Comparison of ENCODE assay signal across 7 cellular contexts in the genomic region with DNA sequence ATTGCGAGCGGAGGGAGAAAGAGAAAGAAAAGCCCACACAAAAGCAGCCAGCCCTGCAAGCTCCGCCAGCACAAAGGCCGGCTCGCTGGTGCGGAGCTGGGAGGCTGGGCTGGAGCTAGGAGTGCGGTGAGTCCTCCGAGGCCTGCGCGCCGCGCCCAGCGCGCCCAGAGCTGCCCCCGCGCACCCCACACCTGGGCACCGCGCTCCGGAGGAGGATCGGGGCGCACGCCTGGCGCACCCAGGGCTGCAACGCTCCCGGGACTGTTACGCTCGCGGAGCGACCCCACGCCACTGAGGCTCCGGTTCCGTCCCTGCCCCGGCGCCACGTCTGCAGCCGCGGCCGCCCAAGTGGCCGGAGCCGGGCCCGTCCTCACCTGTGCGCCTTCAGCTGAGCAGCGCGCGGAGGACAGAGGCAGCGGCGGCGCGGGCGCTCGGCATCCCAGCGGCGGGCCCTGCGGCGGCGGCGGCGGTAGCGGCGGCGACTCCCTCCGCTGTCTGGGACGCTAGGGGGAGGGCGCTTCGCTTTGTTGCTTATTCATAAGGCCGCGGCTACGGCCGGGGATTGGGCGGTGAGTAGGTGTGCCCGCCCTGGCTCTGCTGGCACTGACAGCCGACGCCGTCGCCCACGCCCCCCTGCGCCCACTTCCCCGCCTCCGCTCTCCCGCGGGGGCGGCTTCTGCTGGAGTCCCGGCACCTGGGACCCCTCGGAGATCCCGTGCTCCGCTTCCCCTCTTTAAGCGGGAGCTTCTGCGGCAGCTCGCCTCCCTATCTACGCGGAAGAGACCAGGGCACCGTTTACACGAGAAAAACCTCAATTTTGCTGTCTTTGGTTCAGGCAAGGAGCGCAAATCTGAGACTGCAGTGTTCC. TPM values are rescaled to one million over a fixed set of nuclear protein-coding genes. Genes with fewer than 3 reads are reported as not detected.
DNase-seq lines count a peak whose midpoint lies in the region; ATAC-seq, FAIRE-seq and TF ChIP-seq lines count a peak whose summit lies in the region.

A gene with protein sequence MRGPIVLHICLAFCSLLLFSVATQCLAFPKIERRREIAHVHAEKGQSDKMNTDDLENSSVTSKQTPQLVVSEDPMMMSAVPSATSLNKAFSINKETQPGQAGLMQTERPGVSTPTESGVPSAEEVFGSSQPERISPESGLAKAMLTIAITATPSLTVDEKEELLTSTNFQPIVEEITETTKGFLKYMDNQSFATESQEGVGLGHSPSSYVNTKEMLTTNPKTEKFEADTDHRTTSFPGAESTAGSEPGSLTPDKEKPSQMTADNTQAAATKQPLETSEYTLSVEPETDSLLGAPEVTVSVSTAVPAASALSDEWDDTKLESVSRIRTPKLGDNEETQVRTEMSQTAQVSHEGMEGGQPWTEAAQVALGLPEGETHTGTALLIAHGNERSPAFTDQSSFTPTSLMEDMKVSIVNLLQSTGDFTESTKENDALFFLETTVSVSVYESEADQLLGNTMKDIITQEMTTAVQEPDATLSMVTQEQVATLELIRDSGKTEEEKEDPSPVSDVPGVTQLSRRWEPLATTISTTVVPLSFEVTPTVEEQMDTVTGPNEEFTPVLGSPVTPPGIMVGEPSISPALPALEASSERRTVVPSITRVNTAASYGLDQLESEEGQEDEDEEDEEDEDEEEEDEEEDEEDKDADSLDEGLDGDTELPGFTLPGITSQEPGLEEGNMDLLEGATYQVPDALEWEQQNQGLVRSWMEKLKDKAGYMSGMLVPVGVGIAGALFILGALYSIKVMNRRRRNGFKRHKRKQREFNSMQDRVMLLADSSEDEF (minus strand): TSS at position 513 of the 868 bp plus-strand sequence. CDS start 12,855 bp downstream, outside the sequence.

- ATAC-seq in GM18520 (IDR thresholded peaks at IDR 0.05; ENCODE audit: unreplicated experiment) (peak; percentile 95), HG03060 (IDR thresholded peaks at IDR 0.05; ENCODE audit: low read depth, unreplicated experiment) (peak; percentile 72)

- DNase-seq in NCI-H2107 treated with DMSO at 0.1 percent for 48 hours (lab: John Stamatoyannopoulos, UW; ENCODE audit: unreplicated experiment) = peak; percentile 61
- DNase-seq in WERI-Rb-1 = peak; percentile 92
- peak; percentile 60 for DNase-seq in bronchial epithelial cell (ENCODE audit: low read depth)
- DNase-seq in iPS-NIHi7 (ENCODE audit: extremely low spot score) = peak; percentile 88
- DNase-seq in small intestine = peak; percentile 75

- peaks cover 0 to 4% of the 10 kb centered on the region in 2 donors for H3K4me1 ChIP-seq in small intestine (ENCODE audit: control insufficient read depth in 2 of 2, insufficient read depth in 1 of 2, low read depth in 1 of 2, low read length in 1 of 2)

- peaks cover 11% of the 10 kb centered on the region for H3K27me3 ChIP-seq in WERI-Rb-1 (ENCODE audit: insufficient read depth, low read depth, severe bottlenecking)
- H3K27me3 ChIP-seq in bronchial epithelial cell (ENCODE audit: control insufficient read depth, insufficient read depth, low read length) = peaks cover 27% of the 10 kb centered on the region
- peaks cover 5 to 6% of the 10 kb centered on the region in 2 donors for H3K27me3 ChIP-seq in small intestine (ENCODE audit: control insufficient read depth in 2 of 2, insufficient read depth in 2 of 2, low read length in 2 of 2)

- H3K4me3 ChIP-seq in WERI-Rb-1 (ENCODE audit: low read depth, low read length) = peak within 1 kb of the TSS; percentile 84
- H3K4me3 ChIP-seq in bronchial epithelial cell (ENCODE audit: low read depth, low read length) = peak within 1 kb of the TSS; percentile 49
- peak within 1 kb of the TSS; percentile 52 to 78 for H3K4me3 ChIP-seq in small intestine (ENCODE audit: low read depth in 1 of 2, low read length in 2 of 2)

- H3K9me3 ChIP-seq in WERI-Rb-1 (ENCODE audit: severe bottlenecking) (no peaks in the 10 kb centered on the region), small intestine (ENCODE audit: control insufficient read depth, low read depth) (no peaks in the 10 kb centered on the region)

- H3K36me3 ChIP-seq in WERI-Rb-1 (no peaks in the 10 kb centered on the region), bronchial epithelial cell (ENCODE audit: control insufficient read depth, insufficient read depth, low read length) (no peaks in the 10 kb centered on the region), small intestine (ENCODE audit: control insufficient read depth in 2 of 2, insufficient read depth in 2 of 2, low read length in 2 of 2) (no peaks in the 10 kb centered on the region)

- TF ChIP-seq CTCF in WERI-Rb-1 (IDR thresholded peaks at IDR 0.05; ENCODE audit: low read depth, low read length) (no peak), bronchial epithelial cell (IDR thresholded peaks at IDR 0.05; ENCODE audit: insufficient read depth, low read length, severe bottlenecking) (no peak)

- H3K27ac ChIP-seq in WERI-Rb-1 (no peak within 1 kb of the TSS), small intestine (ENCODE audit: low read depth in 1 of 2, low read length in 1 of 2) (no peak within 1 kb of the TSS)

- 0 to 1% (median 0%) methylated on average over 65 to 94 of the region's 94 CpGs for WGBS in small intestine, 3 donors

- no peak for FAIRE-seq in bronchial epithelial cell (lab: Jason Lieb, UNC)
- FAIRE-seq in small intestine (lab: Jason Lieb, UNC) = no peak

RNA-seq across cellular contexts. Expression of the gene that starts here (rescaled TPM):
- total RNA-seq in bronchial epithelial cell = under 0.01 and 0.51 TPM in 2 replicates
- under 1 TPM in 1 of 3 donors, not detected in 2; 0.81 TPM for polyA plus RNA-seq in small intestine

Comparison
In these comparisons a context has a peak if more than half of its experiments do, and no peak if none do; other contexts are left out.
1. Peak in DNase-seq and H3K4me3 ChIP-seq in bronchial epithelial cell; RNA of the gene not detected or under 1 TPM.
2. Peak in DNase-seq and H3K4me3 ChIP-seq in small intestine; RNA of the gene not detected or under 1 TPM.